Comparison of ENCODE assay signal across 20 cellular contexts in genomic region chr9:116791314-116791713, GRCh38.
DNase-seq lines count a peak whose midpoint lies in the region; ATAC-seq and TF ChIP-seq lines count a peak whose summit lies in the region.
"Had no signal": no experiment of that assay in that cellular context is flagged by ENCODE, and none has a peak within 500 bp of the region (broad histone marks: within the 10 kb centered on the region; RNA-seq: fewer than 3 reads in every experiment).

No MANE protein-coding gene starts in this region.

- TF ChIP-seq RAD21 in IMR-90 (IDR thresholded peaks at IDR 0.05; ENCODE audit: low read length), result no peak

- peak; percentile 64 for DNase-seq in IMR-90
- peak; percentile 45 for DNase-seq in NCI-H2029 treated with DMSO at 0.1 percent for 48 hours (lab: John Stamatoyannopoulos, UW)
- no peak for DNase-seq in WERI-Rb-1
- no peak for DNase-seq in activated naive CD4-positive, alpha-beta T cell (lab: John Stamatoyannopoulos, UW)
- no peak for DNase-seq in activated CD8-positive, alpha-beta memory T cell treated with anti-CD3 and anti-CD28 coated beads, Interleukin-2, amount 10 ng/mL, durations not matched to agents 7 days and 5 days
- no peak for DNase-seq in ovary
- DNase-seq: activated CD4-positive, CD25-positive, alpha-beta regulatory T cell treated with anti-CD3 and anti-CD28 coated beads, Interleukin-2, amount 50 U/mL, for 72 hours; activated CD8-positive, alpha-beta memory T cell treated with anti-CD3 and anti-CD28 coated beads for 24 hours; body of pancreas; GDM1; H9; heart left ventricle; MM.1S; occipital lobe; right cardiac atrium; stimulated activated naive CD4-positive, alpha-beta T cell; tibial artery had no signal

- no peak for TF ChIP-seq CTCF in IMR-90 (conservative IDR thresholded peaks at IDR 0.05; ENCODE audit: low read depth, low read length)
- no peak for TF ChIP-seq CTCF in WERI-Rb-1 (IDR thresholded peaks at IDR 0.05; ENCODE audit: low read depth, low read length)
- no peak for TF ChIP-seq CTCF in ovary (IDR thresholded peaks at IDR 0.05)

- no peak overlapping the region for H3K14ac ChIP-seq in IMR-90 (replicated peaks; ENCODE audit: low read depth, low read length)

- CTCF ChIA-PET in IMR-90 (lab: Yijun Ruan, JAX), result no interaction called here
- CTCF ChIA-PET in activated CD8-positive, alpha-beta memory T cell treated with anti-CD3 and anti-CD28 coated beads, Interleukin-2, amount 10 ng/mL, durations not matched to agents 7 days and 5 days (lab: Charles Lee), result no interaction called here

- H2BK120ac ChIP-seq in IMR-90 (ENCODE audit: low read depth, low read length), result no peak overlapping the region

- H3K4ac ChIP-seq in IMR-90 (ENCODE audit: low read depth, low read length), result no peak overlapping the region

- no peaks in the 10 kb centered on the region for H3K36me3 Mint-ChIP-seq in activated CD8-positive, alpha-beta memory T cell treated with anti-CD3 and anti-CD28 coated beads, Interleukin-2, amount 10 ng/mL, durations not matched to agents 7 days and 5 days

- no peak overlapping the region for H4K5ac ChIP-seq in IMR-90 (ENCODE audit: low read depth, low read length)

- H2BK15ac ChIP-seq in IMR-90 (ENCODE audit: low read depth, low read length), result no peak overlapping the region

- H3K9me3 ChIP-seq in IMR-90 (ENCODE audit: control insufficient read depth, insufficient read depth, low read length) (no peaks in the 10 kb centered on the region), WERI-Rb-1 (ENCODE audit: severe bottlenecking) (no peaks in the 10 kb centered on the region), ovary (no peaks in the 10 kb centered on the region)
- H3K9me3 ChIP-seq: body of pancreas, heart left ventricle, tibial artery had no signal

- no TSS peak for BruUV-seq in IMR-90 (replicated peaks; lab: Mats Ljungman, UMichigan)

- no peak overlapping the region for H4K8ac ChIP-seq in IMR-90 (ENCODE audit: low read depth in 2 of 2, low read length in 2 of 2)

- intact Hi-C loops in IMR-90 (cut with micrococcal nuclease), result no loop called here
- intact Hi-C loops in ovary (cut with DNase I), result no loop called here

- no peak overlapping the region for H3K9ac ChIP-seq in IMR-90 (ENCODE audit: low read depth, low read length)

- H3K4me1 Mint-ChIP-seq in activated CD8-positive, alpha-beta memory T cell treated with anti-CD3 and anti-CD28 coated beads, Interleukin-2, amount 10 ng/mL, durations not matched to agents 7 days and 5 days, result no peaks in the 10 kb centered on the region

- no peaks in the 10 kb centered on the region for H4K20me1 ChIP-seq in IMR-90 (ENCODE audit: insufficient read depth, low read length)

- H2AFZ ChIP-seq in IMR-90 (replicated peaks; ENCODE audit: low read length, poor library complexity), result no peak overlapping the region

- no peak for TF ChIP-seq EP300 in ovary (IDR thresholded peaks at IDR 0.05)

- POLR2A ChIA-PET in IMR-90 (lab: Charles Lee; ENCODE audit: unreplicated experiment), result no interaction called here

- in situ Hi-C loops in IMR-90 (cut with MboI; ENCODE audit: low sequenced_read_pairs), result no loop called here

- H3K9me1 ChIP-seq in IMR-90 (ENCODE audit: insufficient read depth, low read length), result no peaks in the 10 kb centered on the region

- no peak overlapping the region for H2AK5ac ChIP-seq in IMR-90 (ENCODE audit: low read depth, low read length)

- no peaks in the 10 kb centered on the region for H3K9me3 Mint-ChIP-seq in activated CD8-positive, alpha-beta memory T cell treated with anti-CD3 and anti-CD28 coated beads, Interleukin-2, amount 10 ng/mL, durations not matched to agents 7 days and 5 days (ENCODE audit: low read depth)
- H3K9me3 Mint-ChIP-seq: H9 had no signal

- no peak for TF ChIP-seq POLR2A in IMR-90 (IDR thresholded peaks at IDR 0.05; ENCODE audit: low read depth, low read length)
- TF ChIP-seq POLR2A in ovary (IDR thresholded peaks at IDR 0.05), result no peak

- no CpG with 5 or more reads among the region's 1 CpG for WGBS in IMR-90 (ENCODE audit: extremely low coverage in 2 of 2, insufficient read length in 1 of 2), 2 experiments
- WGBS in ovary, 3 donors, result 42 to 79% (median 46%) methylated on average over 1 of the region's 1 CpG

- no peak overlapping the region for H2AK9ac ChIP-seq in IMR-90 (replicated peaks; ENCODE audit: low read depth, low read length, poor library complexity)

- no peak overlapping the region for H3K27ac Mint-ChIP-seq in activated CD8-positive, alpha-beta memory T cell treated with anti-CD3 and anti-CD28 coated beads, Interleukin-2, amount 10 ng/mL, durations not matched to agents 7 days and 5 days
- H3K27ac Mint-ChIP-seq: H9 had no signal

- no peaks in the 10 kb centered on the region for H3K27me3 Mint-ChIP-seq in activated CD8-positive, alpha-beta memory T cell treated with anti-CD3 and anti-CD28 coated beads, Interleukin-2, amount 10 ng/mL, durations not matched to agents 7 days and 5 days

- ATAC-seq in IMR-90 (ENCODE audit: low read depth) (peak; percentile 91), GM21367 (IDR thresholded peaks at IDR 0.05; ENCODE audit: unreplicated experiment) (no peak)
- ATAC-seq in activated CD8-positive, alpha-beta memory T cell treated with anti-CD3 and anti-CD28 coated beads, Interleukin-2, amount 10 ng/mL, durations not matched to agents 7 days and 5 days, result no peak
- ATAC-seq: body of pancreas, heart left ventricle, right cardiac atrium had no signal

- dilution Hi-C loops in IMR-90 (cut with HindIII; ENCODE audit: low sequenced_read_pairs, unreplicated experiment), result no loop called here

- H3K27ac ChIP-seq in IMR-90 (ENCODE audit: insufficient read depth, low read length) (no peak overlapping the region), WERI-Rb-1 (peak overlapping the region; percentile 27), ovary (no peak overlapping the region)
- H3K27ac ChIP-seq: body of pancreas, heart left ventricle, RWPE1, tibial artery had no signal

- H3K36me3 ChIP-seq in IMR-90 (ENCODE audit: control insufficient read depth, insufficient read depth, low read length) (no peaks in the 10 kb centered on the region), WERI-Rb-1 (peaks cover 8% of the 10 kb centered on the region), ovary (no peaks in the 10 kb centered on the region)
- H3K36me3 ChIP-seq: heart left ventricle, tibial artery had no signal

- H3K4me3 Mint-ChIP-seq in activated CD8-positive, alpha-beta memory T cell treated with anti-CD3 and anti-CD28 coated beads, Interleukin-2, amount 10 ng/mL, durations not matched to agents 7 days and 5 days, result no peak overlapping the region
- H3K4me3 Mint-ChIP-seq: H9 had no signal

- H3K4me3 ChIP-seq in IMR-90 (ENCODE audit: insufficient read depth, low read depth, low read length) (no peak overlapping the region), WERI-Rb-1 (ENCODE audit: low read depth, low read length) (no peak overlapping the region), ovary (no peak overlapping the region)
- H3K4me3 ChIP-seq: body of pancreas, heart left ventricle, lung, tibial artery had no signal

- no peaks in the 10 kb centered on the region for H3K79me1 ChIP-seq in IMR-90 (ENCODE audit: low read depth in 1 of 2, low read length in 2 of 2)

- no peak overlapping the region; the same call in 1 of the 2 replicates for H3K4me2 ChIP-seq in IMR-90 (ENCODE audit: low read depth, low read length)

- H3K4me1 ChIP-seq in IMR-90 (ENCODE audit: control insufficient read depth, insufficient read depth, low read length), result peaks cover 2% of the 10 kb centered on the region; the same call in 1 of the 2 replicates
- H3K4me1 ChIP-seq in ovary (ENCODE audit: insufficient read depth), result peaks cover 1% of the 10 kb centered on the region
- H3K4me1 ChIP-seq: tibial artery had no signal

- no peak overlapping the region for H3K56ac ChIP-seq in IMR-90 (ENCODE audit: extremely low read depth, insufficient read depth, low read length)

- H4K91ac ChIP-seq in IMR-90 (ENCODE audit: insufficient read depth, low read depth, low read length), result no peak overlapping the region

- no peak overlapping the region for H3K18ac ChIP-seq in IMR-90 (ENCODE audit: low read depth, low read length)

- no peak overlapping the region for H3K23ac ChIP-seq in IMR-90 (ENCODE audit: low read depth, low read length)

- H2BK5ac ChIP-seq in IMR-90 (ENCODE audit: low read depth, low read length, poor library complexity, severe bottlenecking), result no peak overlapping the region

- no peak overlapping the region for H2BK20ac ChIP-seq in IMR-90 (ENCODE audit: low read depth, low read length)

- H3K27me3 ChIP-seq in IMR-90 (ENCODE audit: control insufficient read depth, insufficient read depth, low read length), result peaks cover 6% of the 10 kb centered on the region
- no peaks in the 10 kb centered on the region for H3K27me3 ChIP-seq in WERI-Rb-1 (ENCODE audit: insufficient read depth, low read depth, severe bottlenecking)
- no peaks in the 10 kb centered on the region for H3K27me3 ChIP-seq in ovary
- H3K27me3 ChIP-seq: body of pancreas, heart left ventricle, tibial artery had no signal

TF ChIP-seq in IMR-90, 13 proteins besides CTCF, POLR2A, EP300 and RAD21 (continues in another document):
- TF ChIP-seq CHD1 (IDR thresholded peaks at IDR 0.05; ENCODE audit: low read depth, low read length) (no peak), MAFK (IDR thresholded peaks at IDR 0.05; ENCODE audit: low read depth, low read length) (no peak), NFE2L2 (IDR thresholded peaks at IDR 0.05; ENCODE audit: low read depth, low read length) (no peak), SMC3 (IDR thresholded peaks at IDR 0.05; ENCODE audit: low read depth, low read length) (no peak), RCOR1 (IDR thresholded peaks at IDR 0.05; ENCODE audit: insufficient replicate concordance, low read length) (no peak), BHLHE40 (IDR thresholded peaks at IDR 0.05; ENCODE audit: low read depth, low read length) (no peak), MXI1 (IDR thresholded peaks at IDR 0.05; ENCODE audit: borderline replicate concordance, low read depth, low read length) (no peak), ELK1 (IDR thresholded peaks at IDR 0.05; ENCODE audit: borderline replicate concordance, low read depth, low read length) (no peak)
- TF ChIP-seq, protein P1, sequence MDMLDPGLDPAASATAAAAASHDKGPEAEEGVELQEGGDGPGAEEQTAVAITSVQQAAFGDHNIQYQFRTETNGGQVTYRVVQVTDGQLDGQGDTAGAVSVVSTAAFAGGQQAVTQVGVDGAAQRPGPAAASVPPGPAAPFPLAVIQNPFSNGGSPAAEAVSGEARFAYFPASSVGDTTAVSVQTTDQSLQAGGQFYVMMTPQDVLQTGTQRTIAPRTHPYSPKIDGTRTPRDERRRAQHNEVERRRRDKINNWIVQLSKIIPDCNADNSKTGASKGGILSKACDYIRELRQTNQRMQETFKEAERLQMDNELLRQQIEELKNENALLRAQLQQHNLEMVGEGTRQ (IDR thresholded peaks at IDR 0.05; ENCODE audit: low read depth, low read length), result no peak

Comparison
In these comparisons a context has a peak if more than half of its experiments do, and no peak if none do; other contexts are left out.
1. DNase-seq: peak in IMR-90 (single experiment) and NCI-H2029 treated with DMSO at 0.1 percent for 48 hours (single experiment); none in WERI-Rb-1 (single experiment), activated naive CD4-positive, alpha-beta T cell (0 of 4), activated CD8-positive, alpha-beta memory T cell treated with anti-CD3 and anti-CD28 coated beads, Interleukin-2, amount 10 ng/mL, durations not matched to agents 7 days and 5 days (single experiment) and ovary (0 of 5).